In genomic region chr17:59327136-59327878, GRCh38 we compare ENCODE assay signal across 1 cellular context.
TF ChIP-seq lines count a peak whose summit lies in the region.

No MANE protein-coding gene starts in this region.

TF ChIP-seq in SK-N-SH treated with all-trans-retinoic acid at 6 μM for 48 hours, 23 proteins besides CTCF, POLR2A, EP300 and RAD21 (continued from another document):
- TF ChIP-seq, protein P1, sequence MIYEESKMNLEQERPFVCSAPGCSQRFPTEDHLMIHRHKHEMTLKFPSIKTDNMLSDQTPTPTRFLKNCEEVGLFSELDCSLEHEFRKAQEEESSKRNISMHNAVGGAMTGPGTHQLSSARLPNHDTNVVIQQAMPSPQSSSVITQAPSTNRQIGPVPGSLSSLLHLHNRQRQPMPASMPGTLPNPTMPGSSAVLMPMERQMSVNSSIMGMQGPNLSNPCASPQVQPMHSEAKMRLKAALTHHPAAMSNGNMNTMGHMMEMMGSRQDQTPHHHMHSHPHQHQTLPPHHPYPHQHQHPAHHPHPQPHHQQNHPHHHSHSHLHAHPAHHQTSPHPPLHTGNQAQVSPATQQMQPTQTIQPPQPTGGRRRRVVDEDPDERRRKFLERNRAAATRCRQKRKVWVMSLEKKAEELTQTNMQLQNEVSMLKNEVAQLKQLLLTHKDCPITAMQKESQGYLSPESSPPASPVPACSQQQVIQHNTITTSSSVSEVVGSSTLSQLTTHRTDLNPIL (CRISPR knock-in tag; IDR thresholded peaks at IDR 0.05; ENCODE audit: low read depth): no peak
